Comparison of ENCODE assay signal across 26 cellular contexts in the genomic region with DNA sequence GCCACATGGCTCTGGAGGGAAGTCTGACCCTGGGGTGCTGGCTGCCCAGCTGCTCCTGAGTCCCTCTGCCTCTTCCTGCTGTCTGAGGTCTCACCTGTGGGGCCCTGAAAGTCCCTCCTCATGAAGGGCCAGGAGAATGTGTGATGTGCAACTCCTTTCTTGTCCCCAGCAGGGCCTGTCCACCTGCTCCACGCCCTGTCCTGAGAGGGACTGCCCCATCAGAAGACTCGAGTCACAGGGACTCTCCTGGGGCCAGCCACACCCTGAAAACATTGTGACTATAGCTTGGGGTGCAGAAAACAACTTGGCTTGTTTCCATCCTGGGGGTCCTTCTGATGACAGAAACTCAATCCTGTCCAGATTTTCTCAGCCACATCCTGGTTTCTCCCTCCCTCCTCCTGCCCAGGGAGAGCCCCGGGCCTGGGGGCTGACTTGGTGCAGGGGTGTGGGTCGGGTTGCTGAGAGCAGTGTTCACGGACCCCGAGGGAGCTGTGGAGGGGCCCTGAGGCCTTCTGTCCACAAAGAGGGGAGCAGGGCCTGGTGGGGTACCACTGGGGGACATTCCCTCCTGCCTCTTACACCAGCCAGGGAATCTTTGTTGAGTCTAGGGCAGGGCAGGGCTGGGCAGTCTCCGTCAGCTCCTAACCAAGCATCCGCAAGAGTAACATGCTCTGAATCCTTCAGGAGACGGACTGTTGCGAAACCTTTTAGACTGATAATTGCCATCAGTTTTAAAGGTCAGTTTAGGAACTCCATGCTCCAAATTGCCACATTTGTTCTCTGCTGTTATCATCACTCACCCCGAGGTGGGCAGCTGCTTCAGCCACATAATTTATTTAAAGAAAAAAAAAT. TPM values are rescaled to one million over a fixed set of nuclear protein-coding genes. Genes with fewer than 3 reads are reported as not detected.
A peak's percentile ranks its signal among the peaks of the same experiment; 100 is the strongest.
DNase-seq lines count a peak whose midpoint lies in the region; ATAC-seq, FAIRE-seq and TF ChIP-seq lines count a peak whose summit lies in the region.
"Had no signal": no experiment of that assay in that cellular context is flagged by ENCODE, and none has a peak within 500 bp of the region (broad histone marks: within the 10 kb centered on the region; RNA-seq: fewer than 3 reads in every experiment).

No MANE protein-coding gene starts in this region.

- no peak overlapping the region for H3K9ac ChIP-seq in SK-N-SH
- H3K9ac ChIP-seq in HepG2 (ENCODE audit: insufficient read depth, low read depth, low read length), result no peak overlapping the region
- H3K9ac ChIP-seq: parathyroid adenoma had no signal

- no peak for TF ChIP-seq POLR2A in HepG2 (IDR thresholded peaks at IDR 0.05; ENCODE audit: insufficient read depth in 1 of 2, low read depth in 2 of 2, low read length in 2 of 2)

- H3K4me1 ChIP-seq in SK-N-SH (ENCODE audit: control insufficient read depth in 1 of 2, insufficient read depth in 2 of 2, low read depth in 1 of 2, low read length in 1 of 2), result peaks cover 0 to 24% of the 10 kb centered on the region in 2 experiments; a peak in 1 of 4 replicates
- peaks cover 84% of the 10 kb centered on the region for H3K4me1 ChIP-seq in HepG2 (ENCODE audit: insufficient read depth, low read length)
- no peaks in the 10 kb centered on the region for H3K4me1 ChIP-seq in small intestine (ENCODE audit: control insufficient read depth in 2 of 2, insufficient read depth in 1 of 2, low read depth in 1 of 2, low read length in 1 of 2)
- H3K4me1 ChIP-seq: parathyroid adenoma, transverse colon had no signal

- TF ChIP-seq RAD21 in SK-N-SH (IDR thresholded peaks at IDR 0.05; ENCODE audit: low read length), result no peak
- no peak for TF ChIP-seq RAD21 in HepG2 (CRISPR knock-in tag; IDR thresholded peaks at IDR 0.05)

- TF ChIP-seq EP300 in SK-N-SH (IDR thresholded peaks at IDR 0.05; ENCODE audit: borderline replicate concordance in 1 of 2, low read depth in 1 of 2, low read length in 1 of 2) (no peak), HepG2 (IDR thresholded peaks at IDR 0.05; ENCODE audit: low read depth in 2 of 2, low read length in 2 of 2) (no peak), HepG2 (CRISPR knock-in tag; IDR thresholded peaks at IDR 0.05; ENCODE audit: borderline replicate concordance) (no peak)

- H3K27me3 ChIP-seq in SK-N-SH (ENCODE audit: insufficient read depth) (no peaks in the 10 kb centered on the region), HepG2 (ENCODE audit: control insufficient read depth in 1 of 2, insufficient read depth in 2 of 2, low read length in 2 of 2) (peaks cover 0 to 37% of the 10 kb centered on the region in 2 experiments), small intestine (ENCODE audit: control insufficient read depth in 2 of 2, insufficient read depth in 2 of 2, low read length in 2 of 2) (no peaks in the 10 kb centered on the region)
- H3K27me3 ChIP-seq: transverse colon had no signal

- no peak overlapping the region for H3K4me3 ChIP-seq in SK-N-SH (ENCODE audit: low read depth in 2 of 2, low read length in 1 of 2)
- peak overlapping the region in 1 of 3 experiments; percentile 12; a peak in 1 of 6 replicates for H3K4me3 ChIP-seq in HepG2 (replicated peaks in 1 of 3; ENCODE audit: insufficient read depth in 1 of 3, low read depth in 2 of 3, low read length in 3 of 3)
- H3K4me3 ChIP-seq in small intestine (ENCODE audit: low read depth in 1 of 2, low read length in 2 of 2), result no peak overlapping the region
- H3K4me3 ChIP-seq: skin epidermis, transverse colon had no signal

- TF ChIP-seq CTCF in SK-N-SH (IDR thresholded peaks at IDR 0.05) (no peak), HepG2 (CRISPR knock-in tag; IDR thresholded peaks at IDR 0.05) (no peak)

- H4K20me1 ChIP-seq in SK-N-SH (ENCODE audit: insufficient read depth) (no peaks in the 10 kb centered on the region), HepG2 (ENCODE audit: insufficient read depth, low read length) (no peaks in the 10 kb centered on the region)

- no TSS peak for BruUV-seq in HepG2 (replicated peaks; lab: Mats Ljungman, UMichigan)

- WGBS in SK-N-SH (ENCODE audit: low lambda C conversion rate), result 50% methylated on average over 8 of the region's 11 CpGs
- 1% methylated on average over 6 of the region's 11 CpGs for WGBS in HepG2 (ENCODE audit: low lambda C conversion rate)
- WGBS in small intestine, 3 donors, result 29 to 56% (median 38%) methylated on average over 11 of the region's 11 CpGs

- FAIRE-seq in HepG2 (lab: Jason Lieb, UNC), result peak; percentile 63
- FAIRE-seq in small intestine (lab: Jason Lieb, UNC), result no peak
- FAIRE-seq: frontal cortex had no signal

- H3K36me3 ChIP-seq in SK-N-SH (replicated peaks in 1 of 2; ENCODE audit: control insufficient read depth in 1 of 2, insufficient read depth in 2 of 2, low read length in 1 of 2) (no peaks in the 10 kb centered on the region), HepG2 (replicated peaks in 1 of 2; ENCODE audit: control insufficient read depth in 1 of 2, insufficient read depth in 2 of 2, low read length in 2 of 2) (no peaks in the 10 kb centered on the region), small intestine (ENCODE audit: control insufficient read depth in 2 of 2, insufficient read depth in 2 of 2, low read length in 2 of 2) (no peaks in the 10 kb centered on the region)
- H3K36me3 ChIP-seq: transverse colon had no signal

- H3K9me3 ChIP-seq in SK-N-SH, result no peaks in the 10 kb centered on the region
- no peaks in the 10 kb centered on the region for H3K9me3 ChIP-seq in HepG2 (ENCODE audit: low read length)
- no peaks in the 10 kb centered on the region for H3K9me3 ChIP-seq in small intestine (ENCODE audit: control insufficient read depth, low read depth)
- H3K9me3 ChIP-seq: transverse colon had no signal

- ATAC-seq in SK-N-SH treated with all-trans-retinoic acid at 6 μM for 48 hours, result no peak
- no peak for ATAC-seq in HepG2
- ATAC-seq in GM21423 (IDR thresholded peaks at IDR 0.05; ENCODE audit: unreplicated experiment), result no peak
- no peak for ATAC-seq in GM19397 (IDR thresholded peaks at IDR 0.05; ENCODE audit: unreplicated experiment)
- ATAC-seq: HCT116; naive thymus-derived CD4-positive, alpha-beta T cell; stimulated activated naive CD8-positive, alpha-beta T cell treated with anti-CD3 and anti-CD28 coated beads, Interleukin-15, amount 100 ng/mL, for 72 hours had no signal

- in situ Hi-C loops in HepG2 (cut with HindIII; ENCODE audit: extremely low pct_ligation_motif_present, low pct_unique_long_range_greater_than_20kb), result no loop called here

- intact Hi-C loops in HepG2 (cut with micrococcal nuclease; ENCODE audit: unreplicated experiment), result no loop called here

- H3F3A ChIP-seq in SK-N-SH (replicated peaks; ENCODE audit: insufficient read depth), result no peaks in the 10 kb centered on the region

- no peaks in the 10 kb centered on the region for H3K9me2 ChIP-seq in SK-N-SH

- H3K27ac ChIP-seq in SK-N-SH (ENCODE audit: low read depth in 2 of 2, low read length in 1 of 2) (no peak overlapping the region), HepG2 (ENCODE audit: extremely low read length, insufficient read depth, low read length) (no peak overlapping the region), small intestine (ENCODE audit: low read depth in 1 of 2, low read length in 1 of 2) (no peak overlapping the region)
- H3K27ac ChIP-seq: parathyroid adenoma, skin epidermis, transverse colon had no signal

- DNase-seq in SK-N-SH, result peak; percentile 23
- DNase-seq in amniotic epithelial cell (ENCODE audit: low read depth), result peak; percentile 80
- peak; percentile 49 for DNase-seq in HepG2 (ENCODE audit: low spot score)
- DNase-seq in small intestine, result peak; percentile 16
- DNase-seq in SHP77 (lab: John Stamatoyannopoulos, UW), result no peak
- DNase-seq: 8988T; activated CD4-positive, alpha-beta T cell treated with anti-CD3 and anti-CD28 coated beads, Interleukin-2, amount 10 ng/mL, durations not matched to agents 7 days and 5 days; activated gamma-delta T cell treated with Interleukin-2 at 50 U/mL for 16 hours; amygdala; DMS79 treated with DMSO at 0.1 percent for 48 hours; kidney glomerular epithelial cell; mesenchymal stem cell; naive thymus-derived CD4-positive, alpha-beta T cell; NCI-H146; NCI-H2171; SHP77 treated with DMSO at 0.1 percent for 48 hours; stimulated activated CD4-positive, alpha-beta T cell treated with anti-CD3 and anti-CD28 coated beads, Interleukin-4, amount 100 ng/mL, for 4 hours; stimulated activated naive CD8-positive, alpha-beta T cell treated with anti-CD3 and anti-CD28 coated beads, Interleukin-15, amount 100 ng/mL, for 72 hours; transverse colon had no signal

- H3K79me2 ChIP-seq in SK-N-SH (ENCODE audit: insufficient read depth) (no peaks in the 10 kb centered on the region), HepG2 (ENCODE audit: insufficient read depth, low read length) (no peaks in the 10 kb centered on the region)
- H3K79me2 ChIP-seq: parathyroid adenoma had no signal

- POLR2A ChIA-PET in SK-N-SH (lab: Yijun Ruan, JAX), result no interaction called here
- POLR2A ChIA-PET in HepG2 (lab: Yijun Ruan, JAX), result interaction anchor here (1.5 kb wide), 1 partner anchor 243 kb away, joined by 6 read pairs; a partner anchor contains a TSS

- H2AFZ ChIP-seq in SK-N-SH (ENCODE audit: low read depth) (no peak overlapping the region), HepG2 (ENCODE audit: low read length) (no peak overlapping the region)
- H2AFZ ChIP-seq: parathyroid adenoma had no signal

- CTCF ChIA-PET in SK-N-SH (lab: Yijun Ruan, JAX), result interaction anchor here (2.7 to 7.7 kb wide), 2 partner anchors 220 to 290 kb away, joined by 11 to 155 read pairs; no protein-coding TSS in a partner anchor
- CTCF ChIA-PET in HepG2 (lab: Yijun Ruan, JAX; ENCODE audit: low intra/inter-chr PET ratio, low total read pairs), result no interaction called here

- H3K4me2 ChIP-seq in SK-N-SH (no peak overlapping the region), HepG2 (ENCODE audit: low read depth, low read length) (no peak overlapping the region; the same call in 1 of the 2 replicates)

RNA-seq across cellular contexts. Expression of a gene that starts 45.9 kb away (rescaled TPM):
- polyA plus RNA-seq in SK-N-SH (2012; rRNA removed) (3.3 and 3.9 TPM in 2 replicates), HepG2 (2011; rRNA removed) (0.78 and 1.0 TPM in 2 replicates), small intestine (1 to 10 TPM in 1 of 3 donors, under 1 TPM in 1, not detected in 1; 0.54 to 1.6 TPM)
- 1.6 and 2.4 TPM in 2 replicates for polyA plus RNA-seq in SK-N-SH (2012; cell fraction: cytosol; rRNA removed)
- 4.1 and 5.3 TPM in 2 replicates for polyA plus RNA-seq in SK-N-SH (2012; cell fraction: nucleus; rRNA removed)
- 0.55 and 0.63 TPM in 2 replicates for total RNA-seq in HepG2 (2016; rRNA removed; fragmentation: Illumina TruSeq; extraction: Trizol)
- total RNA-seq in HepG2 (2016; cell fraction: cytosol; rRNA removed; fragmentation: Illumina TruSeq; extraction: Trizol; ENCODE audit: low read depth), result 1.7 and 2.0 TPM in 2 replicates
- 0.46 and 0.50 TPM in 2 replicates for total RNA-seq in HepG2 (2016; cell fraction: insoluble cytoplasmic fraction; rRNA removed; fragmentation: Illumina TruSeq; extraction: Trizol)
- total RNA-seq in HepG2 (2016; cell fraction: membrane; rRNA removed; fragmentation: Illumina TruSeq; extraction: Trizol), result 1.5 and 2.3 TPM in 2 replicates
- not detected in 2 replicates for total RNA-seq in HepG2 (2016; cell fraction: nucleus; rRNA removed; fragmentation: Illumina TruSeq; extraction: Trizol)
- polyA plus RNA-seq in HepG2 (2011; cell fraction: cytosol; rRNA removed), result 0.54 and 1.2 TPM in 2 replicates
- polyA plus RNA-seq in HepG2 (2011; cell fraction: nucleus; rRNA removed), result 2.0 and 2.4 TPM in 2 replicates
- polyA plus RNA-seq in HepG2 (2012), result 1.1 and 1.2 TPM in 2 replicates
- polyA plus RNA-seq in HepG2 (2016; cell fraction: cytosol; fragmentation: Illumina TruSeq; extraction: Trizol; ENCODE audit: low read depth), result 1.7 and 1.9 TPM in 2 replicates
- 0.56 and 0.79 TPM in 2 replicates for polyA plus RNA-seq in HepG2 (2016; cell fraction: insoluble cytoplasmic fraction; fragmentation: Illumina TruSeq; extraction: Trizol; ENCODE audit: low read depth)
- 1.4 and 1.5 TPM in 2 replicates for polyA plus RNA-seq in HepG2 (2016; cell fraction: membrane; fragmentation: Illumina TruSeq; extraction: Trizol; ENCODE audit: low read depth)
- polyA plus RNA-seq in HepG2 (2016; cell fraction: nucleus; fragmentation: Illumina TruSeq; extraction: Trizol; ENCODE audit: insufficient read depth, low read depth), result 0.63 and 0.85 TPM in 2 replicates
- polyA minus RNA-seq in HepG2 (2011; rRNA and poly(A)+ RNA removed; ENCODE audit: low replicate concordance), result 1.1 and 2.2 TPM in 2 replicates
- 1.2 TPM in 1 of 2 replicates, not detected in the other for polyA minus RNA-seq in HepG2 (2011; cell fraction: cytosol; rRNA and poly(A)+ RNA removed)
- polyA minus RNA-seq in HepG2 (2011; cell fraction: nucleus; rRNA and poly(A)+ RNA removed), result not detected in 2 replicates

Comparison
In these comparisons a context has a peak if more than half of its experiments do, and no peak if none do; other contexts are left out.
1. DNase-seq: peak in SK-N-SH (single experiment), amniotic epithelial cell (single experiment), HepG2 (single experiment) and small intestine (single experiment); none in SHP77 (0 of 2).